18 cellular contexts compared by ENCODE assay signal in genomic region chr21:37378700-37379139, GRCh38. TPM values are rescaled to one million over a fixed set of nuclear protein-coding genes. Genes with fewer than 3 reads are reported as not detected.
DNase-seq lines count a peak whose midpoint lies in the region; ATAC-seq and TF ChIP-seq lines count a peak whose summit lies in the region.
"Had no signal": no experiment of that assay in that cellular context is flagged by ENCODE, and none has a peak within 500 bp of the region (broad histone marks: within the 10 kb centered on the region; RNA-seq: fewer than 3 reads in every experiment).

No MANE protein-coding gene starts in this region.

- no peak overlapping the region for H3K4ac ChIP-seq in IMR-90 (ENCODE audit: low read depth, low read length)

- H3K36me3 Mint-ChIP-seq in T-helper 1 cell treated with Interleukin-12 subunit alpha and Interleukin-12 subunit beta and Interleukin-4 antibody, amounts not matched to agents 30 μg/mL and 1 μg/mL, for 36 hours (ENCODE audit: low read depth) = peaks cover 10% of the 10 kb centered on the region
- H3K36me3 Mint-ChIP-seq in activated T-helper 2 cell treated with anti-CD3 and anti-CD28 coated beads, Interferon-gamma antibody, Interleukin-2, Interleukin-4, amounts not matched to agents 10 μg/mL and 5 μg/mL and 100 μg/mL, durations not matched to agents 14 hours and 24 hours and 36 hours (ENCODE audit: low read depth) = peaks cover 34% of the 10 kb centered on the region
- H3K36me3 Mint-ChIP-seq in nephron (ENCODE audit: low read depth) = peaks cover 8% of the 10 kb centered on the region

- H3K4me2 ChIP-seq in IMR-90 (ENCODE audit: low read depth, low read length) = no peak overlapping the region

- H2AK5ac ChIP-seq in IMR-90 (ENCODE audit: low read depth, low read length) = no peak overlapping the region

- H3K9me1 ChIP-seq in IMR-90 (ENCODE audit: insufficient read depth, low read length) = peaks cover 20% of the 10 kb centered on the region

- no peak overlapping the region for H2BK5ac ChIP-seq in IMR-90 (ENCODE audit: low read depth, low read length, poor library complexity, severe bottlenecking)

- H4K8ac ChIP-seq in IMR-90 (ENCODE audit: low read depth in 2 of 2, low read length in 2 of 2) = peak overlapping the region in 1 of 2 experiments; percentile 17; a peak in 1 of 4 replicates

- TF ChIP-seq RAD21 in IMR-90 (IDR thresholded peaks at IDR 0.05; ENCODE audit: low read length) = no peak

- peaks cover 60% of the 10 kb centered on the region for H3K4me1 Mint-ChIP-seq in T-helper 1 cell treated with Interleukin-12 subunit alpha and Interleukin-12 subunit beta and Interleukin-4 antibody, amounts not matched to agents 30 μg/mL and 1 μg/mL, for 36 hours (ENCODE audit: low read depth)
- H3K4me1 Mint-ChIP-seq in activated T-helper 2 cell treated with anti-CD3 and anti-CD28 coated beads, Interferon-gamma antibody, Interleukin-2, Interleukin-4, amounts not matched to agents 10 μg/mL and 5 μg/mL and 100 μg/mL, durations not matched to agents 14 hours and 24 hours and 36 hours (ENCODE audit: low read depth) = peaks cover 64% of the 10 kb centered on the region
- H3K4me1 Mint-ChIP-seq in nephron = peaks cover 49% of the 10 kb centered on the region

- H2BK15ac ChIP-seq in IMR-90 (ENCODE audit: low read depth, low read length) = no peak overlapping the region

- TF ChIP-seq CTCF in IMR-90 (conservative IDR thresholded peaks at IDR 0.05; ENCODE audit: low read depth, low read length) (no peak), nephron (IDR thresholded peaks at IDR 0.05; ENCODE audit: unreplicated experiment in 3 of 3) (no peak)

- no peak overlapping the region for H2AFZ ChIP-seq in IMR-90 (replicated peaks; ENCODE audit: low read length, poor library complexity)
- H2AFZ ChIP-seq: GM23248 had no signal

- H4K91ac ChIP-seq in IMR-90 (ENCODE audit: insufficient read depth, low read depth, low read length) = no peak overlapping the region

- no peak overlapping the region for H3K9ac ChIP-seq in IMR-90 (ENCODE audit: low read depth, low read length)
- H3K9ac ChIP-seq: GM23248 had no signal

- in situ Hi-C loops in IMR-90 (cut with MboI; ENCODE audit: low sequenced_read_pairs) = no loop called here

- no peak overlapping the region for H2BK20ac ChIP-seq in IMR-90 (ENCODE audit: low read depth, low read length)

- WGBS in IMR-90 (ENCODE audit: extremely low coverage in 2 of 2, insufficient read length in 1 of 2), 2 experiments = 100% methylated on average over 3 of the region's 3 CpGs; no CpG with 5 or more reads in 1 of the 2 experiments

- H3K9me3 ChIP-seq in IMR-90 (ENCODE audit: control insufficient read depth, insufficient read depth, low read length) = peaks cover 2% of the 10 kb centered on the region; the same call in 1 of the 2 replicates
- H3K9me3 ChIP-seq: colonic mucosa had no signal

- H2AK9ac ChIP-seq in IMR-90 (replicated peaks; ENCODE audit: low read depth, low read length, poor library complexity) = no peak overlapping the region

- dilution Hi-C loops in IMR-90 (cut with HindIII; ENCODE audit: low sequenced_read_pairs, unreplicated experiment) = no loop called here

- H3K4me3 ChIP-seq in IMR-90 (ENCODE audit: insufficient read depth, low read depth, low read length) = no peak overlapping the region
- H3K4me3 ChIP-seq: colonic mucosa, GM23248 had no signal

- no peak overlapping the region for H2BK120ac ChIP-seq in IMR-90 (ENCODE audit: low read depth, low read length)

- no peaks in the 10 kb centered on the region; the same call in 1 of the 2 replicates for H3K36me3 ChIP-seq in IMR-90 (ENCODE audit: control insufficient read depth, insufficient read depth, low read length)
- H3K36me3 ChIP-seq: colonic mucosa had no signal

- DNase-seq in T-helper 1 cell (no peak), IMR-90 (no peak), HT-29 (ENCODE audit: low spot score) (no peak), DMS79 treated with DMSO at 0.1 percent for 48 hours (lab: John Stamatoyannopoulos, UW) (no peak)
- no peak for DNase-seq in activated T-helper 2 cell treated with anti-CD3 and anti-CD28 coated beads, Interferon-gamma antibody, Interleukin-2, Interleukin-4, amounts not matched to agents 10 μg/mL and 5 μg/mL and 100 μg/mL, durations not matched to agents 14 hours and 24 hours and 36 hours (ENCODE audit: low spot score)
- DNase-seq: amniotic stem cell; colonic mucosa; GM23248; NCI-H2029; NCI-H69; stimulated activated CD4-positive, alpha-beta T cell treated with anti-CD3 and anti-CD28 coated beads, Interleukin-4, amount 100 ng/mL, for 4 hours; stimulated activated naive CD4-positive, alpha-beta T cell treated with Interleukin-2 at 50 U/mL for 16 hours; SW 1271 had no signal

- TF ChIP-seq POLR2A in IMR-90 (IDR thresholded peaks at IDR 0.05; ENCODE audit: low read depth, low read length) = no peak

- H3K56ac ChIP-seq in IMR-90 (ENCODE audit: extremely low read depth, insufficient read depth, low read length) = no peak overlapping the region

- intact Hi-C loops in IMR-90 (cut with micrococcal nuclease) = no loop called here
- intact Hi-C loops in activated T-helper 2 cell treated with anti-CD3 and anti-CD28 coated beads, Interferon-gamma antibody, Interleukin-2, Interleukin-4, amounts not matched to agents 10 μg/mL and 5 μg/mL and 100 μg/mL, durations not matched to agents 14 hours and 24 hours and 36 hours (cut with micrococcal nuclease) = no loop called here

- no peaks in the 10 kb centered on the region for H3K9me3 Mint-ChIP-seq in T-helper 1 cell treated with Interleukin-12 subunit alpha and Interleukin-12 subunit beta and Interleukin-4 antibody, amounts not matched to agents 30 μg/mL and 1 μg/mL, for 36 hours
- H3K9me3 Mint-ChIP-seq in activated T-helper 2 cell treated with anti-CD3 and anti-CD28 coated beads, Interferon-gamma antibody, Interleukin-2, Interleukin-4, amounts not matched to agents 10 μg/mL and 5 μg/mL and 100 μg/mL, durations not matched to agents 14 hours and 24 hours and 36 hours = peaks cover 3% of the 10 kb centered on the region
- H3K9me3 Mint-ChIP-seq in nephron = peaks cover 8% of the 10 kb centered on the region

- H3K4me3 Mint-ChIP-seq in T-helper 1 cell treated with Interleukin-12 subunit alpha and Interleukin-12 subunit beta and Interleukin-4 antibody, amounts not matched to agents 30 μg/mL and 1 μg/mL, for 36 hours = no peak overlapping the region
- H3K4me3 Mint-ChIP-seq in activated T-helper 2 cell treated with anti-CD3 and anti-CD28 coated beads, Interferon-gamma antibody, Interleukin-2, Interleukin-4, amounts not matched to agents 10 μg/mL and 5 μg/mL and 100 μg/mL, durations not matched to agents 14 hours and 24 hours and 36 hours (ENCODE audit: low read depth) = peak overlapping the region; percentile 24
- no peak overlapping the region for H3K4me3 Mint-ChIP-seq in nephron

- H3K4me1 ChIP-seq in IMR-90 (ENCODE audit: control insufficient read depth, insufficient read depth, low read length) = peaks cover 9% of the 10 kb centered on the region

- CTCF ChIA-PET in IMR-90 (lab: Yijun Ruan, JAX) = interaction anchor here (1.0 kb wide), 1 partner anchor 23 kb away, joined by 3 read pairs; no protein-coding TSS in a partner anchor

- 0 out of 2 replicates have a peak overlapping the region, but pooled peaks have one; percentile 51 for H3K23ac ChIP-seq in IMR-90 (ENCODE audit: low read depth, low read length)

- no peaks in the 10 kb centered on the region for H3K27me3 ChIP-seq in IMR-90 (ENCODE audit: control insufficient read depth, insufficient read depth, low read length)
- H3K27me3 ChIP-seq: colonic mucosa had no signal

- H3K27ac ChIP-seq in IMR-90 (ENCODE audit: insufficient read depth, low read length) = no peak overlapping the region
- H3K27ac ChIP-seq: colonic mucosa, GM23248 had no signal

- peaks cover 5 to 60% of the 10 kb centered on the region in 2 experiments; a peak in 2 of 4 replicates for H3K79me1 ChIP-seq in IMR-90 (ENCODE audit: low read depth in 1 of 2, low read length in 2 of 2)

- ATAC-seq in IMR-90 (ENCODE audit: low read depth) (no peak), HG02571 (IDR thresholded peaks at IDR 0.05; ENCODE audit: unreplicated experiment) (no peak)
- ATAC-seq: esophagus mucosa, sciatic nerve had no signal

- H3K27ac Mint-ChIP-seq in T-helper 1 cell treated with Interleukin-12 subunit alpha and Interleukin-12 subunit beta and Interleukin-4 antibody, amounts not matched to agents 30 μg/mL and 1 μg/mL, for 36 hours = peak overlapping the region; percentile 7
- peak overlapping the region; percentile 21 for H3K27ac Mint-ChIP-seq in activated T-helper 2 cell treated with anti-CD3 and anti-CD28 coated beads, Interferon-gamma antibody, Interleukin-2, Interleukin-4, amounts not matched to agents 10 μg/mL and 5 μg/mL and 100 μg/mL, durations not matched to agents 14 hours and 24 hours and 36 hours
- peak overlapping the region; percentile 35 to 66 (median 43) for H3K27ac Mint-ChIP-seq in nephron

- POLR2A ChIA-PET in IMR-90 (lab: Charles Lee; ENCODE audit: unreplicated experiment) = no interaction called here

- no peak overlapping the region for H3K18ac ChIP-seq in IMR-90 (ENCODE audit: low read depth, low read length)

- peaks cover 96% of the 10 kb centered on the region for H4K20me1 ChIP-seq in IMR-90 (ENCODE audit: insufficient read depth, low read length)

- no TSS peak for BruUV-seq in IMR-90 (replicated peaks; lab: Mats Ljungman, UMichigan)

- no peak overlapping the region for H4K5ac ChIP-seq in IMR-90 (ENCODE audit: low read depth, low read length)

- H3K14ac ChIP-seq in IMR-90 (replicated peaks; ENCODE audit: low read depth, low read length) = 0 out of 2 replicates have a peak overlapping the region, but pooled peaks have one; percentile 2

- no peaks in the 10 kb centered on the region for H3K27me3 Mint-ChIP-seq in T-helper 1 cell treated with Interleukin-12 subunit alpha and Interleukin-12 subunit beta and Interleukin-4 antibody, amounts not matched to agents 30 μg/mL and 1 μg/mL, for 36 hours (ENCODE audit: low read depth)
- no peaks in the 10 kb centered on the region for H3K27me3 Mint-ChIP-seq in activated T-helper 2 cell treated with anti-CD3 and anti-CD28 coated beads, Interferon-gamma antibody, Interleukin-2, Interleukin-4, amounts not matched to agents 10 μg/mL and 5 μg/mL and 100 μg/mL, durations not matched to agents 14 hours and 24 hours and 36 hours (ENCODE audit: low read depth)
- no peaks in the 10 kb centered on the region for H3K27me3 Mint-ChIP-seq in nephron (ENCODE audit: low read depth)

TF ChIP-seq in IMR-90, 13 proteins besides CTCF, POLR2A, EP300 and RAD21 (continues in another document):
- TF ChIP-seq RCOR1 (IDR thresholded peaks at IDR 0.05; ENCODE audit: insufficient replicate concordance, low read length) = no peak

RNA-seq across cellular contexts. Expression of gene DYRK1A, which starts 12.1 kb away (rescaled TPM):
- total RNA-seq in IMR-90 (2012; rRNA removed) = 41.9 and 50.5 TPM in 2 replicates
- polyA plus RNA-seq in IMR-90 (2012; rRNA removed) = 18.6 and 22.2 TPM in 2 replicates
- polyA plus RNA-seq in IMR-90 (2012; cell fraction: cytosol; rRNA removed) = 3.9 and 14.0 TPM in 2 replicates
- 55.1 and 65.8 TPM in 2 replicates for polyA plus RNA-seq in IMR-90 (2012; cell fraction: nucleus; rRNA removed; ENCODE audit: low replicate concordance)
- total RNA-seq in activated T-helper 2 cell treated with anti-CD3 and anti-CD28 coated beads, Interferon-gamma antibody, Interleukin-2, Interleukin-4, amounts not matched to agents 10 μg/mL and 5 μg/mL and 100 μg/mL, durations not matched to agents 14 hours and 24 hours and 36 hours = 61.8 and 62.5 TPM in 2 replicates
- total RNA-seq in HT-29 (2014; rRNA removed; shearing (Covaris generic)) = 33.3 and 35.8 TPM in 2 replicates
